8 cellular contexts compared by ENCODE assay signal in the genomic region with DNA sequence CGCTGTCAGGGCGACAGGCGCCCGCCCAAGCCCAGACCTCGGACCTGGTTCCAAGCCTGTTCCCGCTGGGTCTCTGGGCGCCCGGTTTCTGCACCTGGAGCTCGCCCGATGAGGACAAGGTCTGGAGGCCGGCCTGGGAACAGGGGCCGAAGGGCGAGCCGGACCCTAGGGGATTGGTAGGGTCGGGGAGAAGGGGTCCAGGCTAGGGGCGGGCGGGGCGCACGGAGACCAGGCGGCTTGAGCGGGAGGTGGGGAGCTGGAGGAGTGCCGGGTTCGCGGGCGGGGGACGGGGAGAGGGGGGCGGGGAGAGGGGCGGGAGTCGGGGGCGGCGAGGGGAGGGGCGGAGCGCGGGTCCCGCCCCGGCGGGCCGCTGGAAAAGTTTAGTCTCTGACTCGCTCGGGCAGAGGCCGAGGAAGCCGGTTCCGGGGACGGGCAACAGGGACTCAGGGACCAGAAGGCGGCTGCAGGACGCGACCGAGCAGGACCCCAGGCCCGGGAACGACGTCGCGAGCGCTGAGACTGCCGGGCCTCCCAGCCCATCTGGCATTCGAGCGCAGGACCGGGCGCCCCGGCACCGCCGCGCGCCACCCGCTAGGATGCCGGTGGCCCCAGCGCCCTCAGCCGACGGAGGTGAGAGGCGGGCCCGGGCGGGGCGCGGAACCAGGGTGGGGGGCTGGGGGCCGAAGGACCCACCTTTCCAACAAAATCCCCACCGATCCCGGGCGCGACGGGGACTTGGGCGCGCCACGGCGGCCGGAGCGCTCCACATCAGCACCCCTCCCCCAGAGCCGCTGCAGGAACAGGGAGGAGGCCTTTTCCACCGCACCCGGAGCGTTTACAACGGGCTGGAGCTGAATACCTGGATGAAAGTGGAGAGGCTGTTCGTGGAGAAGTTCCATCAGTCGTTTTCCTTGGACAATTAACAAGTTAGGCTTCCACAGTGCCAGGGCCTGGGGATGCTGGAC. TPM values are rescaled to one million over a fixed set of nuclear protein-coding genes. Genes with fewer than 3 reads are reported as not detected.
DNase-seq lines count a peak whose midpoint lies in the region; ATAC-seq and TF ChIP-seq lines count a peak whose summit lies in the region.

A gene (plus strand): TSS at position 403 of the 965 bp plus-strand sequence. CDS start 9,733 bp downstream, outside the sequence.

- peaks cover 3 to 7% (median 6%) of the 10 kb centered on the region in 3 donors for H3K36me3 ChIP-seq in tibial artery

- intact Hi-C loops in tibial artery (cut with DNase I; ENCODE audit: low total_unique reads) = loop anchor here (10.0 kb wide), 2 partner anchors 177 to 1277 kb away; no protein-coding TSS in a partner anchor

- peak within 1 kb of the TSS; percentile 45 to 77 (median 72) for H3K4me3 Mint-ChIP-seq in naive B cell

- H3K9me3 ChIP-seq in tibial artery = no peaks in the 10 kb centered on the region

- no peak for TF ChIP-seq CTCF in HFF-Myc (IDR thresholded peaks at IDR 0.05; ENCODE audit: low read depth, low read length, missing control alignments)
- TF ChIP-seq CTCF in tibial artery (IDR thresholded peaks at IDR 0.05) = no peak

- H3K27ac ChIP-seq in tibial artery = peak within 1 kb of the TSS; percentile 89 to 92

- no peaks in the 10 kb centered on the region for H3K36me3 Mint-ChIP-seq in naive B cell

- peaks cover 0 to 3% (median 1%) of the 10 kb centered on the region in 7 donors for H3K9me3 Mint-ChIP-seq in naive B cell

- peaks cover 15 to 26% (median 19%) of the 10 kb centered on the region in 3 donors for H3K4me1 Mint-ChIP-seq in naive B cell

- H3K27ac Mint-ChIP-seq in naive B cell = no peak within 1 kb of the TSS

- DNase-seq in HFF-Myc (ENCODE audit: extremely low read depth, low read depth) (no peak), fibroblast of gingiva (ENCODE audit: low read depth) (peak; percentile 46), naive B cell (no peak), tibial artery (peak; percentile 43 to 86), NCI-H2171 treated with DMSO at 0.1 percent for 48 hours (lab: John Stamatoyannopoulos, UW) (no peak), amniotic stem cell (lab: John Stamatoyannopoulos, UW) (no peak), HT-29 (ENCODE audit: low spot score) (no peak)
- peak; percentile 45 to 58 for DNase-seq in activated CD4-positive, alpha-beta T cell treated with anti-CD3 and anti-CD28 coated beads, Interleukin-2, amount 50 U/mL, for 48 hours

- peaks cover 0 to 57% (median 35%) of the 10 kb centered on the region in 4 donors for H3K4me1 ChIP-seq in tibial artery

- H3K27me3 ChIP-seq in tibial artery = no peaks in the 10 kb centered on the region

- ATAC-seq in naive B cell (ENCODE audit: low read depth in 2 of 2) = peak; percentile 44 to 49

- H3K4me3 ChIP-seq in HFF-Myc (replicated peaks; ENCODE audit: low read depth, low read length) (peak within 1 kb of the TSS; percentile 88), tibial artery (peak within 1 kb of the TSS; percentile 96 to 97)

- peaks cover 42 to 74% (median 65%) of the 10 kb centered on the region in 3 donors for H3K27me3 Mint-ChIP-seq in naive B cell

RNA-seq across cellular contexts. Expression of the gene that starts here (rescaled TPM):
- under 1 TPM in 1 of 6 donors, not detected in 5; 0.26 TPM for polyA plus RNA-seq in naive B cell (ENCODE audit: low read depth in 6 of 6)
- total RNA-seq in HT-29 (2014; rRNA removed; shearing (Covaris generic)) = not detected in 2 replicates

Comparison
In these comparisons a context has a peak if more than half of its experiments do, and no peak if none do; other contexts are left out.
1. Peak in ATAC-seq in naive B cell; RNA of the gene not detected or under 1 TPM.
2. DNase-seq: peak in activated CD4-positive, alpha-beta T cell treated with anti-CD3 and anti-CD28 coated beads, Interleukin-2, amount 50 U/mL, for 48 hours (2 of 2), fibroblast of gingiva (single experiment) and tibial artery (2 of 2); none in HFF-Myc (single experiment), naive B cell (single experiment), NCI-H2171 treated with DMSO at 0.1 percent for 48 hours (single experiment), amniotic stem cell (single experiment) and HT-29 (single experiment).